ENCODE assay signal across 1 cellular context in the genomic region with DNA sequence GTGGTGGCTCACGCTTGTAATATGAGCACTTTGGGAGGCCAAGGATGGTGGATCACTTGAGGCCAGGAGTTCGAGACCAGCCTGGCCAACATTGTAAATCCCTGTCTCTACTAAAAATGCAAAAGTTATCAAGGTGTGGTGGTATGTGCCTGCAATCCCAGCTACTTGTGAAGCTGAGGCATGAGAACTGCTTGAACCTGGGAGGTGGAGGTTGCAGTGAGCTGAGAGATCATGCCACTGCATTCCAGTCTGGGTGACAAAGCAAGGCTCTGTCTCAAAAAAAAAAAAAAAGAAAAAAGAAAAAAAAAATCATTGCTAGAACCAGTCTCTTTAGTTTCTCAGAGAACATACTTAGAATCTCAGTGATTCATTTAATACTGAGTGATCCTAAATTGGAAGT.
TF ChIP-seq lines count a peak whose summit lies in the region.

No MANE protein-coding gene starts in this region.

TF ChIP-seq in IMR-90, 13 proteins besides CTCF, POLR2A, EP300 and RAD21 (continued from another document):
- TF ChIP-seq MXI1 (IDR thresholded peaks at IDR 0.05; ENCODE audit: borderline replicate concordance, low read depth, low read length), result no peak
- TF ChIP-seq CEBPB (IDR thresholded peaks at IDR 0.05; ENCODE audit: low read depth, low read length), result no peak
- TF ChIP-seq, protein P1, sequence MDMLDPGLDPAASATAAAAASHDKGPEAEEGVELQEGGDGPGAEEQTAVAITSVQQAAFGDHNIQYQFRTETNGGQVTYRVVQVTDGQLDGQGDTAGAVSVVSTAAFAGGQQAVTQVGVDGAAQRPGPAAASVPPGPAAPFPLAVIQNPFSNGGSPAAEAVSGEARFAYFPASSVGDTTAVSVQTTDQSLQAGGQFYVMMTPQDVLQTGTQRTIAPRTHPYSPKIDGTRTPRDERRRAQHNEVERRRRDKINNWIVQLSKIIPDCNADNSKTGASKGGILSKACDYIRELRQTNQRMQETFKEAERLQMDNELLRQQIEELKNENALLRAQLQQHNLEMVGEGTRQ (IDR thresholded peaks at IDR 0.05; ENCODE audit: low read depth, low read length), result no peak
- TF ChIP-seq MAZ (IDR thresholded peaks at IDR 0.05; ENCODE audit: borderline replicate concordance, low read depth, low read length), result no peak
